In the genomic region with DNA sequence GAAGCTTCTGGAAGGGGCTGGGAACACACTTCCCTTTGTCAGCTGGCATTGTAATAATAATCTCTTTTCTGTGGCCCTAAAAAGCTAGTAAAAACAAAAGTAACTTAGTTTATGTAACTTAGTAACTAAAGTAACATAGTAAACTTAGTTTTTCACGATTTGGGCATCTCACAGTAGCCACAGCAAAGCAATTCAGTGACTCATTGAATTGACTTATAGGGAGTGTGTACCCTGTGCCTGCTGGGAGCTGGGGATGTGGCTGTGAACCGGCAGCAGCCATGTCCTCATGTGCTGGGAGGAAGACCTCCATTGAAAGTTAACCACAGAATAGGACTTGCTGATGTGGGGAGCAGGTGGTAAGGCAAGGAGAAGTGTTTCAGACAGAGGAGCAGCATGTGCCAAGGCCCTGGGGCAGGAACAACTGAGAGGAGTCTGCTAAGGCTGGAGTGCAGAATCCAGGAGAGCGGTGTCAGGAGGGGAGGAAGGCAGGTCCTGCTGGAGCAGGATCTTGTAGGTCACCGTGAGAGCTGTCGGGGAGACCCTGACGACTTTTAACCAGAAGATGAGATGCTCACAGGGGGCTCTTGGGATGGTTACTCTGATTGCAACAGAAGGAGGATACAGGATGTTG, we compare ENCODE assay signal across 18 cellular contexts.
DNase-seq lines count a peak whose midpoint lies in the region; FAIRE-seq and TF ChIP-seq lines count a peak whose summit lies in the region.
"Had no signal": no experiment of that assay in that cellular context is flagged by ENCODE, and none has a peak within 500 bp of the region (broad histone marks: within the 10 kb centered on the region; RNA-seq: fewer than 3 reads in every experiment).

No MANE protein-coding gene starts in this region.

- H3K36me3 ChIP-seq in bronchial epithelial cell (ENCODE audit: control insufficient read depth, insufficient read depth, low read length) = no peaks in the 10 kb centered on the region

- FAIRE-seq in bronchial epithelial cell (lab: Jason Lieb, UNC) = no peak
- FAIRE-seq: GM19239 had no signal

- H3K27ac Mint-ChIP-seq in IgD-negative memory B cell (peak overlapping the region; percentile 23 to 51 (median 34)), nephron progenitor cell (peak overlapping the region; percentile 52)
- H3K27ac Mint-ChIP-seq: H9 had no signal

- TF ChIP-seq CTCF in bronchial epithelial cell (IDR thresholded peaks at IDR 0.05; ENCODE audit: insufficient read depth, low read length, severe bottlenecking) (no peak), nephron progenitor cell (IDR thresholded peaks at IDR 0.05) (no peak)

- H3K36me3 Mint-ChIP-seq in IgD-negative memory B cell (peaks cover 8% of the 10 kb centered on the region), nephron progenitor cell (ENCODE audit: low read depth) (peaks cover 8% of the 10 kb centered on the region)

- no peaks in the 10 kb centered on the region for H3K27me3 Mint-ChIP-seq in IgD-negative memory B cell
- peaks cover 6% of the 10 kb centered on the region for H3K27me3 Mint-ChIP-seq in nephron progenitor cell (ENCODE audit: low read depth, poor library complexity)

- peaks cover 0 to 4% (median 2%) of the 10 kb centered on the region in 3 donors for H3K4me1 Mint-ChIP-seq in IgD-negative memory B cell
- peaks cover 15% of the 10 kb centered on the region for H3K4me1 Mint-ChIP-seq in nephron progenitor cell

- no peak overlapping the region for H3K4me3 ChIP-seq in bronchial epithelial cell (ENCODE audit: low read depth, low read length)

- H3K4me3 Mint-ChIP-seq in IgD-negative memory B cell (no peak overlapping the region), nephron progenitor cell (no peak overlapping the region)
- H3K4me3 Mint-ChIP-seq: H9 had no signal

- H3K27me3 ChIP-seq in bronchial epithelial cell (ENCODE audit: control insufficient read depth, insufficient read depth, low read length) = no peaks in the 10 kb centered on the region

- H3K9me3 Mint-ChIP-seq in IgD-negative memory B cell (no peaks in the 10 kb centered on the region), nephron progenitor cell (no peaks in the 10 kb centered on the region)
- H3K9me3 Mint-ChIP-seq: H9 had no signal

- DNase-seq in Daoy (ENCODE audit: low read depth) = peak; percentile 23
- DNase-seq in bronchial epithelial cell (ENCODE audit: low read depth) = peak; percentile 22
- DNase-seq in nephron progenitor cell = no peak
- no peak for DNase-seq in cerebellum (ENCODE audit: low spot score)
- DNase-seq in SW 1271 (lab: John Stamatoyannopoulos, UW) = no peak
- no peak for DNase-seq in iPS-NIHi11 (ENCODE audit: low spot score)
- DNase-seq in NCI-H1048 (lab: John Stamatoyannopoulos, UW) = no peak
- DNase-seq: COR-L47; EL; H9; MV-4-11; NCI-H1436 treated with DMSO at 0.1 percent for 48 hours; NCI-H2029 treated with DMSO at 0.1 percent for 48 hours; NCI-H2171 treated with DMSO at 0.1 percent for 48 hours; NCI-H446 treated with DMSO at 0.1 percent for 48 hours; NK-92 treated with Interleukin-12 subunit alpha and Interleukin-12 subunit beta, amount 100 ng/mL, for 24 hours had no signal

Comparison
In these comparisons a context has a peak if more than half of its experiments do, and no peak if none do; other contexts are left out.
1. DNase-seq: peak in Daoy (single experiment) and bronchial epithelial cell (single experiment); none in nephron progenitor cell (single experiment), cerebellum (single experiment), SW 1271 (0 of 2), iPS-NIHi11 (single experiment) and NCI-H1048 (single experiment).